Comparison of ENCODE assay signal across 7 cellular contexts in genomic region chr9:37302277-37302676, GRCh38.
DNase-seq lines count a peak whose midpoint lies in the region; ATAC-seq and TF ChIP-seq lines count a peak whose summit lies in the region.

No MANE protein-coding gene starts in this region.

- H3K4me1 ChIP-seq in gastrocnemius medialis (no peaks in the 10 kb centered on the region), GM23338 (ENCODE audit: insufficient read depth) (no peaks in the 10 kb centered on the region)

- no peak for TF ChIP-seq CTCF in choroid plexus epithelial cell (conservative IDR thresholded peaks at IDR 0.05; ENCODE audit: low read depth, low read length)
- no peak for TF ChIP-seq CTCF in gastrocnemius medialis (IDR thresholded peaks at IDR 0.05 in 4 of 5, conservative IDR thresholded peaks at IDR 0.05 in 1 of 5)
- no peak for TF ChIP-seq CTCF in GM23338 (conservative IDR thresholded peaks at IDR 0.05; ENCODE audit: low read depth in 2 of 2)

- no peak overlapping the region for H3K4me3 Mint-ChIP-seq in GM23338

- peaks cover 2% of the 10 kb centered on the region; the same call in 1 of the 3 replicates for H3K4me1 Mint-ChIP-seq in GM23338

- no peaks in the 10 kb centered on the region for H3K27me3 Mint-ChIP-seq in GM23338 (ENCODE audit: insufficient read depth, low read depth, poor library complexity)

- H3K27ac ChIP-seq in gastrocnemius medialis, result no peak overlapping the region
- H3K27ac ChIP-seq in GM23338 (ENCODE audit: low read depth), result no peak overlapping the region

- in situ Hi-C loops in gastrocnemius medialis (cut with MboI; ENCODE audit: low sequenced_read_pairs in 4 of 4), result no loop called here

- H3K36me3 ChIP-seq in gastrocnemius medialis (peaks cover 3 to 29% of the 10 kb centered on the region in 2 donors), GM23338 (ENCODE audit: insufficient read depth) (no peaks in the 10 kb centered on the region; the same call in 1 of the 2 replicates)

- no peaks in the 10 kb centered on the region for H3K9me3 Mint-ChIP-seq in GM23338

- H4K20me1 ChIP-seq in GM23338 (replicated peaks; ENCODE audit: insufficient read depth), result no peaks in the 10 kb centered on the region

- H3K4me2 ChIP-seq in GM23338, result no peak overlapping the region

- H2AFZ ChIP-seq in GM23338, result no peak overlapping the region

- no peak for TF ChIP-seq POLR2A in gastrocnemius medialis (IDR thresholded peaks at IDR 0.05)

- no peaks in the 10 kb centered on the region for H3K79me2 ChIP-seq in GM23338 (replicated peaks; ENCODE audit: insufficient read depth)

- H3K4me3 ChIP-seq in choroid plexus epithelial cell (ENCODE audit: low read depth, low read length) (no peak overlapping the region), gastrocnemius medialis (no peak overlapping the region), GM23338 (no peak overlapping the region)

- intact Hi-C loops in gastrocnemius medialis (cut with DNase I; ENCODE audit: low total_unique reads), result no loop called here

- no peaks in the 10 kb centered on the region for H3K9me3 ChIP-seq in gastrocnemius medialis

- DNase-seq in NAMALWA (ENCODE audit: low spot score), result peak; percentile 95
- DNase-seq in choroid plexus epithelial cell (ENCODE audit: low read depth), result peak; percentile 35
- DNase-seq in gastrocnemius medialis, result no peak
- no peak for DNase-seq in AG20443 (ENCODE audit: low spot score)
- DNase-seq in GM23338 (ENCODE audit: low spot score), result no peak

- no peaks in the 10 kb centered on the region for H3K36me3 Mint-ChIP-seq in GM23338 (ENCODE audit: low read depth)

- ATAC-seq in GM18519 (IDR thresholded peaks at IDR 0.05; ENCODE audit: low FRiP score, unreplicated experiment), result peak; percentile 60
- ATAC-seq in GM21737 (IDR thresholded peaks at IDR 0.05; ENCODE audit: unreplicated experiment), result peak; percentile 78
- no peak for ATAC-seq in gastrocnemius medialis
- ATAC-seq in GM23338, result no peak

- H3K27ac Mint-ChIP-seq in GM23338, result no peak overlapping the region

- no peaks in the 10 kb centered on the region for H3K27me3 ChIP-seq in gastrocnemius medialis
- no peaks in the 10 kb centered on the region for H3K27me3 ChIP-seq in GM23338 (ENCODE audit: insufficient read depth)

- no peaks in the 10 kb centered on the region for H3F3A ChIP-seq in GM23338 (replicated peaks; ENCODE audit: low read depth)

- no peaks in the 10 kb centered on the region for H3K9me2 ChIP-seq in GM23338 (ENCODE audit: insufficient read depth)

TF ChIP-seq in GM23338, 12 proteins besides CTCF, POLR2A, EP300 and RAD21:
- TF ChIP-seq STAT1 (IDR thresholded peaks at IDR 0.05; ENCODE audit: unreplicated experiment) (no peak), REST (IDR thresholded peaks at IDR 0.05; ENCODE audit: unreplicated experiment) (no peak), ZNF331 (CRISPR knock-in tag; IDR thresholded peaks at IDR 0.05; ENCODE audit: low read depth) (no peak), EZH2phosphoT487 (IDR thresholded peaks at IDR 0.05; ENCODE audit: unreplicated experiment) (no peak), NANOG (IDR thresholded peaks at IDR 0.05; ENCODE audit: borderline replicate concordance) (no peak), CREB1 (CRISPR knock-in tag; IDR thresholded peaks at IDR 0.05; ENCODE audit: low read depth) (no peak), ZNF462 (CRISPR knock-in tag; IDR thresholded peaks at IDR 0.05) (no peak), JUNB (IDR thresholded peaks at IDR 0.05; ENCODE audit: unreplicated experiment) (no peak), EZH2 (IDR thresholded peaks at IDR 0.05; ENCODE audit: low read depth, unreplicated experiment) (no peak), ZNF114 (CRISPR knock-in tag; IDR thresholded peaks at IDR 0.05) (no peak)

Comparison
In these comparisons a context has a peak if more than half of its experiments do, and no peak if none do; other contexts are left out.
1. ATAC-seq: peak in GM18519 (single experiment) and GM21737 (single experiment); none in gastrocnemius medialis (0 of 2) and GM23338 (single experiment).
2. DNase-seq: peak in NAMALWA (single experiment) and choroid plexus epithelial cell (single experiment); none in gastrocnemius medialis (0 of 2), AG20443 (single experiment) and GM23338 (single experiment).